1 cellular context compared by ENCODE assay signal in genomic region chr20:62430311-62430853, GRCh38.
TF ChIP-seq lines count a peak whose summit lies in the region.

No MANE protein-coding gene starts in this region.

TF ChIP-seq in HepG2, 621 proteins besides CTCF, POLR2A, EP300 and RAD21 (continued from another document):
- no peak for TF ChIP-seq ZMAT5 (CRISPR knock-in tag; IDR thresholded peaks at IDR 0.05; ENCODE audit: borderline replicate concordance, low read depth)
- peak; percentile 31 for TF ChIP-seq TEAD3 (CRISPR knock-in tag; optimal IDR thresholded peaks at IDR 0.05; ENCODE audit: borderline replicate concordance)
- TF ChIP-seq TBX3 (IDR thresholded peaks at IDR 0.05; ENCODE audit: borderline replicate concordance) = no peak
- no peak for TF ChIP-seq ZNF724P (CRISPR knock-in tag; IDR thresholded peaks at IDR 0.05; ENCODE audit: borderline replicate concordance)
- TF ChIP-seq ZNF33A (CRISPR knock-in tag; IDR thresholded peaks at IDR 0.05; ENCODE audit: borderline replicate concordance) = no peak
- no peak for TF ChIP-seq MTF1 (CRISPR knock-in tag; IDR thresholded peaks at IDR 0.05)
- TF ChIP-seq ZBTB3 (CRISPR knock-in tag; IDR thresholded peaks at IDR 0.05; ENCODE audit: borderline replicate concordance, low read depth) = no peak
- no peak for TF ChIP-seq ZFY (CRISPR knock-in tag; IDR thresholded peaks at IDR 0.05)
- peak; percentile 1; the same call in 1 of the 2 replicates for TF ChIP-seq MAX (IDR thresholded peaks at IDR 0.05)
- TF ChIP-seq SOX5 (CRISPR knock-in tag; IDR thresholded peaks at IDR 0.05; ENCODE audit: borderline replicate concordance) = no peak
- TF ChIP-seq ISL2 (CRISPR knock-in tag; IDR thresholded peaks at IDR 0.05) = peak; percentile 88
- TF ChIP-seq RXRA (CRISPR knock-in tag; IDR thresholded peaks at IDR 0.05) = peak; percentile 31; the same call in 1 of the 2 replicates
- 0 out of 2 replicates have a peak, but pooled peaks have one; percentile 29 for TF ChIP-seq ZNF749 (CRISPR knock-in tag; IDR thresholded peaks at IDR 0.05; ENCODE audit: borderline replicate concordance)
- no peak for TF ChIP-seq HOXD1 (CRISPR knock-in tag; IDR thresholded peaks at IDR 0.05)
- TF ChIP-seq ZBTB46 (CRISPR knock-in tag; IDR thresholded peaks at IDR 0.05; ENCODE audit: borderline replicate concordance) = no peak
- peak; percentile 76 for TF ChIP-seq ZEB1 (IDR thresholded peaks at IDR 0.05; ENCODE audit: insufficient replicate concordance, low read depth)
- no peak for TF ChIP-seq THAP8 (CRISPR knock-in tag; IDR thresholded peaks at IDR 0.05; ENCODE audit: borderline replicate concordance)
- no peak for TF ChIP-seq CREB3 (CRISPR knock-in tag; IDR thresholded peaks at IDR 0.05)
- TF ChIP-seq ZNF101 (CRISPR knock-in tag; IDR thresholded peaks at IDR 0.05; ENCODE audit: borderline replicate concordance, low read depth) = no peak
